21 cellular contexts compared by ENCODE assay signal in the genomic region with DNA sequence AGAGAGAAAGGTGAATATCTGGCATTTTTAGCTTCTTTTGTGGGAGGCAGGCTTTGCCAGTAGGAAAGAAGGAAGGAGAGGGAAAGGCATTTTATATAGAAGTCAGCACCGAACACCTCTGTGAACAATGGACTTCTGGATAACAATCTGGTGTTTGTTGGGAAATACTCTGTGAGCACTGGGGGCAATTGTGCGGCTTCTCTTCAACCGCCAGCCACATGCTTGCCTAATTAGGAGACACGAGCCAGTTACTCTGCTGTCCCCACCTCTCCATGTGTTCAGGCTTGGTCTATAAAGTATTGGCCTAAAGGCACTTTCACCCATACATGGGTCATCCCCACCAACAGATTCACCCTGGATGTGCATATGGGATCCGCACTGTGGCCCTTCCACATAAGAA.
"Had no signal": no experiment of that assay in that cellular context is flagged by ENCODE, and none has a peak within 500 bp of the region (broad histone marks: within the 10 kb centered on the region; RNA-seq: fewer than 3 reads in every experiment).

No MANE protein-coding gene starts in this region.

- FAIRE-seq: endometrium, frontal cortex had no signal

- H3K4me1 ChIP-seq: colonic mucosa, lower lobe of right lung, prostate gland, stomach, vagina had no signal

- H3K9me3 ChIP-seq: colonic mucosa, lower lobe of right lung, prostate gland, sigmoid colon, stomach, thyroid gland, vagina had no signal

- ATAC-seq: effector memory CD8-positive, alpha-beta T cell; left colon; left ventricle myocardium superior; lower lobe of right lung; natural killer cell; right cardiac atrium; stimulated activated effector memory CD8-positive, alpha-beta T cell treated with anti-CD3 and anti-CD28 coated beads, Interleukin-12 subunit alpha, Interleukin-12 subunit beta, amount 100 ng/mL, for 72 hours had no signal

- H3K27me3 ChIP-seq: colonic mucosa, sigmoid colon, stomach, thyroid gland, vagina had no signal

- H3K36me3 ChIP-seq: colonic mucosa, lower lobe of right lung, prostate gland, sigmoid colon, stomach, thyroid gland, vagina had no signal

- DNase-seq: colonic mucosa; dermis blood vessel endothelial cell; effector memory CD8-positive, alpha-beta T cell; immature natural killer cell; islet precursor cell; left colon; left ventricle myocardium superior; lower lobe of right lung; natural killer cell; sigmoid colon; stimulated activated CD4-positive, alpha-beta T cell treated with anti-CD3 and anti-CD28 coated beads, Interleukin-2, amount 100 ng/mL, for 24 hours; stimulated activated CD4-positive, alpha-beta T cell treated with anti-CD3 and anti-CD28 coated beads, Interleukin-4, amount 100 ng/mL, for 24 hours; stimulated activated naive CD4-positive, alpha-beta T cell treated with Interleukin-2 at 50 U/mL for 16 hours; stomach; thyroid gland had no signal

- H3K27ac ChIP-seq: colonic mucosa, lower lobe of right lung, prostate gland, sigmoid colon, stomach, thyroid gland, vagina had no signal

- H3K4me3 ChIP-seq: colonic mucosa, lower lobe of right lung, prostate gland, sigmoid colon, stomach, thyroid gland, vagina had no signal
